ENCODE assay signal across 22 cellular contexts in genomic region chr17:9499041-9499440, GRCh38.
DNase-seq lines count a peak whose midpoint lies in the region; ATAC-seq and TF ChIP-seq lines count a peak whose summit lies in the region.
"Had no signal": no experiment of that assay in that cellular context is flagged by ENCODE, and none has a peak within 500 bp of the region (broad histone marks: within the 10 kb centered on the region; RNA-seq: fewer than 3 reads in every experiment).

No MANE protein-coding gene starts in this region.

- no peak for TF ChIP-seq CTCF in choroid plexus epithelial cell (conservative IDR thresholded peaks at IDR 0.05; ENCODE audit: low read depth, low read length)

- peak; percentile 2 for DNase-seq in EH (ENCODE audit: low read depth)
- peak; percentile 50 for DNase-seq in astrocyte of the hippocampus (ENCODE audit: low read depth, low spot score)
- DNase-seq in choroid plexus epithelial cell (ENCODE audit: low read depth): peak; percentile 69
- peak; percentile 55 for DNase-seq in iris pigment epithelial cell (ENCODE audit: low read depth)
- no peak for DNase-seq in occipital lobe (lab: John Stamatoyannopoulos, UW)
- no peak for DNase-seq in NCI-H526 (lab: John Stamatoyannopoulos, UW)
- DNase-seq: 8988T; ACHN; BE2C; C1 segment of cervical spinal cord; CD4-positive, alpha-beta memory T cell; CD4-positive, CD25-positive, alpha-beta regulatory T cell; CD8-positive, alpha-beta memory T cell; COR-L47; DMS 273 treated with DMSO at 0.1 percent for 48 hours; DMS153; DMS53; DMS79; DND-41; GF-D8 had no signal

- H3K4me3 ChIP-seq in choroid plexus epithelial cell (ENCODE audit: low read depth, low read length): no peak overlapping the region
- H3K4me3 ChIP-seq: BLaER1 had no signal

- ATAC-seq in HG02938 (IDR thresholded peaks at IDR 0.05; ENCODE audit: unreplicated experiment): no peak

Comparison
In these comparisons a context has a peak if more than half of its experiments do, and no peak if none do; other contexts are left out.
1. DNase-seq: peak in EH (single experiment), astrocyte of the hippocampus (single experiment), choroid plexus epithelial cell (single experiment) and iris pigment epithelial cell (single experiment); none in occipital lobe (single experiment) and NCI-H526 (0 of 2).